Comparison of ENCODE assay signal across 1 cellular context in the genomic region with DNA sequence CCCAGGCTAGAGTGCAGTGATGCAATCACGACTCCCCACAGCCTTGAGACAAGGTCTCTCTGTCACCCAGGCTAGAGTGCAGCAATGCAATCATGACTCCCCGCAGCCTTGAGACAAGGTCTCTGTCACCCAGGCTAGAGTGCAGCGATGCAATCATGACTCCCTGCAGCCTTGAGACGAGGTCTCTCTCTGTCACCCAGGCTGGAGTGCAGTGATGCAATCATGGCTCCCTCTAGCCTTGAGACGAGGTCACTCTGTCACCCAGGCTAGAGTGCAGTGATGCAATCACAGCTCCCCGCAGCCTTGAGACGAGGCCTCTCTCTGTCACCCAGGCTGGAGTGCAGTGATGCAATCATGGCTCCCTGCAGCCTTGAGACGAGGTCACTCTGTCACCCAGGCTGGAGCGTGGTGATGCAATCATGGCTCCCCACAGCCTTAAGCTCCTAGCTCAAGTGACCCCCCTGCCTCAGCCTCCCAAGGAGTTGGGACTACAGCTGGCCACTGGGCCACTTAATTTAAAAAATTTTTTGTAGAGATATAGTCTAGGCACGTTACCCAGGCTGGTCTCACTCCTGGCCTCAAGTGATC.
TF ChIP-seq lines count a peak whose summit lies in the region.

No MANE protein-coding gene starts in this region.

TF ChIP-seq in HepG2, 621 proteins besides CTCF, POLR2A, EP300 and RAD21 (continued from another document and continues in another):
- peak; percentile 79; the same call in 1 of the 2 replicates for TF ChIP-seq ZBTB46 (CRISPR knock-in tag; IDR thresholded peaks at IDR 0.05; ENCODE audit: borderline replicate concordance)
- peak; percentile 21; the same call in 1 of the 3 replicates for TF ChIP-seq MXI1 (IDR thresholded peaks at IDR 0.05; ENCODE audit: borderline replicate concordance, low read depth, low read length)
- peak; percentile 99 for TF ChIP-seq HDAC2 (CRISPR knock-in tag; IDR thresholded peaks at IDR 0.05)
- peak; percentile 99 for TF ChIP-seq ZHX1 (CRISPR knock-in tag; IDR thresholded peaks at IDR 0.05; ENCODE audit: low read depth)
- 0 out of 2 replicates have a peak, but pooled peaks have one; percentile 24 for TF ChIP-seq FOXK2 (IDR thresholded peaks at IDR 0.05)
- TF ChIP-seq ZBTB3 (CRISPR knock-in tag; IDR thresholded peaks at IDR 0.05; ENCODE audit: borderline replicate concordance, low read depth) = peak; percentile 81; the same call in 1 of the 2 replicates
- TF ChIP-seq ZNF878 (CRISPR knock-in tag; IDR thresholded peaks at IDR 0.05) = peak; percentile 93; the same call in 1 of the 2 replicates
- no peak for TF ChIP-seq ZNF678 (CRISPR knock-in tag; IDR thresholded peaks at IDR 0.05)
- peak; percentile 95 for TF ChIP-seq ARNT2 (CRISPR knock-in tag; IDR thresholded peaks at IDR 0.05; ENCODE audit: low read depth)
- peak; percentile 98 for TF ChIP-seq ZNF749 (CRISPR knock-in tag; IDR thresholded peaks at IDR 0.05; ENCODE audit: borderline replicate concordance)
- TF ChIP-seq CEBPB (IDR thresholded peaks at IDR 0.05; ENCODE audit: borderline replicate concordance, low read depth, low read length) = peak; percentile 100
- peak; percentile 50; the same call in 1 of the 2 replicates for TF ChIP-seq BRF2 (CRISPR knock-in tag; IDR thresholded peaks at IDR 0.05)
- TF ChIP-seq ZNF674 (CRISPR knock-in tag; IDR thresholded peaks at IDR 0.05; ENCODE audit: low read depth) = no peak
- TF ChIP-seq ZNF780A (CRISPR knock-in tag; IDR thresholded peaks at IDR 0.05) = peak; percentile 98
- TF ChIP-seq ZNF251 (CRISPR knock-in tag; IDR thresholded peaks at IDR 0.05) = no peak
- TF ChIP-seq ZNF564 (CRISPR knock-in tag; IDR thresholded peaks at IDR 0.05) = peak; percentile 89
- TF ChIP-seq, protein P1, sequence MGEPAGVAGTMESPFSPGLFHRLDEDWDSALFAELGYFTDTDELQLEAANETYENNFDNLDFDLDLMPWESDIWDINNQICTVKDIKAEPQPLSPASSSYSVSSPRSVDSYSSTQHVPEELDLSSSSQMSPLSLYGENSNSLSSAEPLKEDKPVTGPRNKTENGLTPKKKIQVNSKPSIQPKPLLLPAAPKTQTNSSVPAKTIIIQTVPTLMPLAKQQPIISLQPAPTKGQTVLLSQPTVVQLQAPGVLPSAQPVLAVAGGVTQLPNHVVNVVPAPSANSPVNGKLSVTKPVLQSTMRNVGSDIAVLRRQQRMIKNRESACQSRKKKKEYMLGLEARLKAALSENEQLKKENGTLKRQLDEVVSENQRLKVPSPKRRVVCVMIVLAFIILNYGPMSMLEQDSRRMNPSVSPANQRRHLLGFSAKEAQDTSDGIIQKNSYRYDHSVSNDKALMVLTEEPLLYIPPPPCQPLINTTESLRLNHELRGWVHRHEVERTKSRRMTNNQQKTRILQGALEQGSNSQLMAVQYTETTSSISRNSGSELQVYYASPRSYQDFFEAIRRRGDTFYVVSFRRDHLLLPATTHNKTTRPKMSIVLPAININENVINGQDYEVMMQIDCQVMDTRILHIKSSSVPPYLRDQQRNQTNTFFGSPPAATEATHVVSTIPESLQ (CRISPR knock-in tag; conservative IDR thresholded peaks at IDR 0.05) = 0 out of 2 replicates have a peak, but pooled peaks have one; percentile 65
- TF ChIP-seq DZIP1 (CRISPR knock-in tag; IDR thresholded peaks at IDR 0.05) = 0 out of 2 replicates have a peak, but pooled peaks have one; percentile 23
- peak; percentile 88 for TF ChIP-seq SOX5 (CRISPR knock-in tag; IDR thresholded peaks at IDR 0.05; ENCODE audit: borderline replicate concordance)
- peak; percentile 95 for TF ChIP-seq ZNF431 (CRISPR knock-in tag; IDR thresholded peaks at IDR 0.05; ENCODE audit: borderline replicate concordance, low read depth)
- TF ChIP-seq ZNF761 (CRISPR knock-in tag; conservative IDR thresholded peaks at IDR 0.05) = 0 out of 2 replicates have a peak, but pooled peaks have one; percentile 63
- TF ChIP-seq SAP130 (CRISPR knock-in tag; IDR thresholded peaks at IDR 0.05; ENCODE audit: low read depth) = peak; percentile 95
- peak; percentile 94; the same call in 1 of the 2 replicates for TF ChIP-seq ZFP1 (CRISPR knock-in tag; IDR thresholded peaks at IDR 0.05)
- no peak for TF ChIP-seq THYN1 (CRISPR knock-in tag; IDR thresholded peaks at IDR 0.05; ENCODE audit: borderline replicate concordance, low read depth)
- peak; percentile 74; the same call in 1 of the 2 replicates for TF ChIP-seq ZMYM2 (CRISPR knock-in tag; IDR thresholded peaks at IDR 0.05)
- no peak; the same call in 1 of the 2 replicates for TF ChIP-seq ZNF816 (CRISPR knock-in tag; IDR thresholded peaks at IDR 0.05; ENCODE audit: borderline replicate concordance)
- peak; percentile 95 for TF ChIP-seq ZNF672 (CRISPR knock-in tag; IDR thresholded peaks at IDR 0.05)
- no peak for TF ChIP-seq NFE2L2 (IDR thresholded peaks at IDR 0.05; ENCODE audit: low read length)
- no peak for TF ChIP-seq ZNF180 (CRISPR knock-in tag; IDR thresholded peaks at IDR 0.05; ENCODE audit: borderline replicate concordance, low read depth)
- TF ChIP-seq PRDM4 (CRISPR knock-in tag; IDR thresholded peaks at IDR 0.05; ENCODE audit: borderline replicate concordance) = 0 out of 2 replicates have a peak, but pooled peaks have one; percentile 48
- peak; percentile 99 for TF ChIP-seq SMAD3 (CRISPR knock-in tag; IDR thresholded peaks at IDR 0.05)
- peak; percentile 87 for TF ChIP-seq KDM2A (CRISPR knock-in tag; IDR thresholded peaks at IDR 0.05; ENCODE audit: borderline replicate concordance, low read depth)
- no peak for TF ChIP-seq ZNF441 (CRISPR knock-in tag; IDR thresholded peaks at IDR 0.05; ENCODE audit: borderline replicate concordance)
- TF ChIP-seq, protein P2, sequence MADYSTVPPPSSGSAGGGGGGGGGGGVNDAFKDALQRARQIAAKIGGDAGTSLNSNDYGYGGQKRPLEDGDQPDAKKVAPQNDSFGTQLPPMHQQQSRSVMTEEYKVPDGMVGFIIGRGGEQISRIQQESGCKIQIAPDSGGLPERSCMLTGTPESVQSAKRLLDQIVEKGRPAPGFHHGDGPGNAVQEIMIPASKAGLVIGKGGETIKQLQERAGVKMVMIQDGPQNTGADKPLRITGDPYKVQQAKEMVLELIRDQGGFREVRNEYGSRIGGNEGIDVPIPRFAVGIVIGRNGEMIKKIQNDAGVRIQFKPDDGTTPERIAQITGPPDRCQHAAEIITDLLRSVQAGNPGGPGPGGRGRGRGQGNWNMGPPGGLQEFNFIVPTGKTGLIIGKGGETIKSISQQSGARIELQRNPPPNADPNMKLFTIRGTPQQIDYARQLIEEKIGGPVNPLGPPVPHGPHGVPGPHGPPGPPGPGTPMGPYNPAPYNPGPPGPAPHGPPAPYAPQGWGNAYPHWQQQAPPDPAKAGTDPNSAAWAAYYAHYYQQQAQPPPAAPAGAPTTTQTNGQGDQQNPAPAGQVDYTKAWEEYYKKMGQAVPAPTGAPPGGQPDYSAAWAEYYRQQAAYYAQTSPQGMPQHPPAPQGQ (CRISPR knock-in tag; IDR thresholded peaks at IDR 0.05; ENCODE audit: borderline replicate concordance) = peak; percentile 79; the same call in 1 of the 2 replicates
- peak; percentile 99 for TF ChIP-seq DNMT1 (CRISPR knock-in tag; IDR thresholded peaks at IDR 0.05)
- peak; percentile 87 for TF ChIP-seq ZBTB7B (CRISPR knock-in tag; IDR thresholded peaks at IDR 0.05)
- no peak for TF ChIP-seq FLYWCH1 (CRISPR knock-in tag; IDR thresholded peaks at IDR 0.05)
- TF ChIP-seq POGZ (CRISPR knock-in tag; IDR thresholded peaks at IDR 0.05) = peak; percentile 97
- TF ChIP-seq MYC (CRISPR knock-in tag; IDR thresholded peaks at IDR 0.05; ENCODE audit: borderline replicate concordance) = peak; percentile 35; the same call in 1 of the 2 replicates
- peak; percentile 96 for TF ChIP-seq NR2C2 (CRISPR knock-in tag; IDR thresholded peaks at IDR 0.05; ENCODE audit: borderline replicate concordance)
- peak; percentile 91 for TF ChIP-seq CBFB (CRISPR knock-in tag; IDR thresholded peaks at IDR 0.05)
- peak; percentile 71; the same call in 1 of the 2 replicates for TF ChIP-seq GMEB1 (CRISPR knock-in tag; IDR thresholded peaks at IDR 0.05; ENCODE audit: borderline replicate concordance)
- TF ChIP-seq ZNF317 (CRISPR knock-in tag; IDR thresholded peaks at IDR 0.05) = peak; percentile 67
- TF ChIP-seq ZKSCAN8 (CRISPR knock-in tag; IDR thresholded peaks at IDR 0.05; ENCODE audit: borderline replicate concordance) = peak; percentile 87; the same call in 1 of the 2 replicates
- no peak for TF ChIP-seq PHB2 (IDR thresholded peaks at IDR 0.05; ENCODE audit: partially characterized antibody)
